Comparison of ENCODE assay signal across 8 cellular contexts in genomic region chr22:45318168-45318557, GRCh38. TPM values are rescaled to one million over a fixed set of nuclear protein-coding genes. Genes with fewer than 3 reads are reported as not detected.
DNase-seq lines count a peak whose midpoint lies in the region; ATAC-seq and TF ChIP-seq lines count a peak whose summit lies in the region.

No MANE protein-coding gene starts in this region.

- POLR2A ChIA-PET in activated CD4-positive, alpha-beta T cell treated with anti-CD3 and anti-CD28 coated beads, Interleukin-2, amount 10 ng/mL, durations not matched to agents 7 days and 5 days (lab: Charles Lee) = no interaction called here

- no peak for TF ChIP-seq CTCF in coronary artery (IDR thresholded peaks at IDR 0.05)

- peaks cover 84% of the 10 kb centered on the region for H3K4me1 Mint-ChIP-seq in activated CD4-positive, alpha-beta T cell treated with anti-CD3 and anti-CD28 coated beads, Interleukin-2, amount 10 ng/mL, durations not matched to agents 7 days and 5 days
- H3K4me1 Mint-ChIP-seq in memory B cell = peaks cover 32% of the 10 kb centered on the region

- peak; percentile 86 for DNase-seq in NCI-H2029 (lab: John Stamatoyannopoulos, UW)
- peak; percentile 93 for DNase-seq in activated CD4-positive, alpha-beta T cell treated with anti-CD3 and anti-CD28 coated beads, Interleukin-2, amount 10 ng/mL, durations not matched to agents 7 days and 5 days
- peak; percentile 92 for DNase-seq in coronary artery (ENCODE audit: low spot score)
- peak; percentile 64 to 76 for DNase-seq in memory B cell (ENCODE audit: low spot score in 2 of 2)
- peak; percentile 66 to 82 (median 81) for DNase-seq in stimulated activated CD4-positive, alpha-beta T cell treated with anti-CD3 and anti-CD28 coated beads, TNF-alpha, amount 100 ng/mL, for 4 hours (ENCODE audit: low read depth in 3 of 3)
- DNase-seq in HuH-7 (ENCODE audit: low spot score) = no peak

- H3K9ac ChIP-seq in BLaER1 = peak overlapping the region; percentile 31; the same call in 1 of the 2 replicates

- CTCF ChIA-PET in activated CD4-positive, alpha-beta T cell treated with anti-CD3 and anti-CD28 coated beads, Interleukin-2, amount 10 ng/mL, durations not matched to agents 7 days and 5 days (lab: Charles Lee) = interaction anchor here (0.7 kb wide), 1 partner anchor 37 kb away, joined by 3 read pairs; no protein-coding TSS in a partner anchor

- peak overlapping the region; percentile 74 for H3K4me2 ChIP-seq in BLaER1

- H4K20me1 ChIP-seq in BLaER1 = peaks cover 99% of the 10 kb centered on the region

- H3K4me3 ChIP-seq in BLaER1 (no peak overlapping the region), coronary artery (peak overlapping the region; percentile 42)

- peaks cover 21% of the 10 kb centered on the region for H3K36me3 ChIP-seq in BLaER1

- H3K27me3 Mint-ChIP-seq in activated CD4-positive, alpha-beta T cell treated with anti-CD3 and anti-CD28 coated beads, Interleukin-2, amount 10 ng/mL, durations not matched to agents 7 days and 5 days = no peaks in the 10 kb centered on the region
- H3K27me3 Mint-ChIP-seq in memory B cell = no peaks in the 10 kb centered on the region

- no peaks in the 10 kb centered on the region for H3K9me3 Mint-ChIP-seq in activated CD4-positive, alpha-beta T cell treated with anti-CD3 and anti-CD28 coated beads, Interleukin-2, amount 10 ng/mL, durations not matched to agents 7 days and 5 days
- no peaks in the 10 kb centered on the region for H3K9me3 Mint-ChIP-seq in memory B cell

- H3K4me3 Mint-ChIP-seq in activated CD4-positive, alpha-beta T cell treated with anti-CD3 and anti-CD28 coated beads, Interleukin-2, amount 10 ng/mL, durations not matched to agents 7 days and 5 days = peak overlapping the region; percentile 77
- peak overlapping the region; percentile 75 for H3K4me3 Mint-ChIP-seq in memory B cell

- peaks cover 23% of the 10 kb centered on the region for H3K36me3 Mint-ChIP-seq in activated CD4-positive, alpha-beta T cell treated with anti-CD3 and anti-CD28 coated beads, Interleukin-2, amount 10 ng/mL, durations not matched to agents 7 days and 5 days (ENCODE audit: low read depth)
- H3K36me3 Mint-ChIP-seq in memory B cell = no peaks in the 10 kb centered on the region

- H3K27ac Mint-ChIP-seq in activated CD4-positive, alpha-beta T cell treated with anti-CD3 and anti-CD28 coated beads, Interleukin-2, amount 10 ng/mL, durations not matched to agents 7 days and 5 days = peak overlapping the region; percentile 98
- peak overlapping the region; percentile 99 for H3K27ac Mint-ChIP-seq in memory B cell

- ATAC-seq in GM21526 (IDR thresholded peaks at IDR 0.05; ENCODE audit: low FRiP score, unreplicated experiment) = peak; percentile 60
- peak; percentile 87 for ATAC-seq in memory B cell (ENCODE audit: low read depth)

- H3K9me3 ChIP-seq in BLaER1 = no peaks in the 10 kb centered on the region

- no peaks in the 10 kb centered on the region for H3K27me3 ChIP-seq in BLaER1

- H3K27ac ChIP-seq in BLaER1 (no peak overlapping the region), coronary artery (peak overlapping the region; percentile 90 to 95)

- peaks cover 91% of the 10 kb centered on the region for H3K4me1 ChIP-seq in BLaER1

RNA-seq across cellular contexts. Expression of gene FAM118A, which starts 8.4 kb away (rescaled TPM):
- total RNA-seq in activated CD4-positive, alpha-beta T cell treated with anti-CD3 and anti-CD28 coated beads, Interleukin-2, amount 10 ng/mL, durations not matched to agents 7 days and 5 days = 10 to 100 TPM; 35.6 to 37.0 TPM

RNA-seq across cellular contexts. Expression of gene UPK3A, which starts 33.4 kb away (rescaled TPM):
- not detected for total RNA-seq in activated CD4-positive, alpha-beta T cell treated with anti-CD3 and anti-CD28 coated beads, Interleukin-2, amount 10 ng/mL, durations not matched to agents 7 days and 5 days
